ENCODE assay signal across 26 cellular contexts in genomic region chr18:68439672-68440071, GRCh38.
DNase-seq lines count a peak whose midpoint lies in the region; ATAC-seq, FAIRE-seq and TF ChIP-seq lines count a peak whose summit lies in the region.
"Had no signal": no experiment of that assay in that cellular context is flagged by ENCODE, and none has a peak within 500 bp of the region (broad histone marks: within the 10 kb centered on the region; RNA-seq: fewer than 3 reads in every experiment).

No MANE protein-coding gene starts in this region.

- H3K36me3 ChIP-seq in astrocyte (ENCODE audit: insufficient read depth, low read length) (no peaks in the 10 kb centered on the region), smooth muscle cell (ENCODE audit: low read depth) (no peaks in the 10 kb centered on the region)
- H3K36me3 ChIP-seq: esophagus muscularis mucosa, prostate gland, tibial artery had no signal

- H2AFZ ChIP-seq in astrocyte (ENCODE audit: low read depth, low read length), result peak overlapping the region; percentile 31
- peak overlapping the region; percentile 70 for H2AFZ ChIP-seq in smooth muscle cell (ENCODE audit: low read depth)

- H3K27me3 Mint-ChIP-seq in HFFc6 (ENCODE audit: insufficient read depth), result no peaks in the 10 kb centered on the region; the same call in 1 of the 2 replicates
- no peaks in the 10 kb centered on the region for H3K27me3 Mint-ChIP-seq in astrocyte (ENCODE audit: low read depth, unreplicated experiment)
- H3K27me3 Mint-ChIP-seq: activated naive CD8-positive, alpha-beta T cell; effector memory CD8-positive, alpha-beta T cell; T-helper 17 cell had no signal

- H3K27me3 ChIP-seq in astrocyte (ENCODE audit: insufficient read depth, low read length) (no peaks in the 10 kb centered on the region), smooth muscle cell (ENCODE audit: low read depth) (no peaks in the 10 kb centered on the region)
- H3K27me3 ChIP-seq: esophagus muscularis mucosa, tibial artery had no signal

- H3K9me3 Mint-ChIP-seq in HFFc6 (peaks cover 19% of the 10 kb centered on the region), astrocyte (ENCODE audit: unreplicated experiment) (peaks cover 12% of the 10 kb centered on the region)

- H3K27ac ChIP-seq in astrocyte (ENCODE audit: low read depth, low read length) (no peak overlapping the region), smooth muscle cell (ENCODE audit: low read depth) (peak overlapping the region; percentile 89)
- H3K27ac ChIP-seq: prostate gland, tibial artery had no signal

- FAIRE-seq in astrocyte (lab: Jason Lieb, UNC), result no peak
- FAIRE-seq: GM12891 had no signal

- H3K4me3 Mint-ChIP-seq in HFFc6 (peak overlapping the region; percentile 42; the same call in 1 of the 2 replicates), astrocyte (ENCODE audit: unreplicated experiment) (no peak overlapping the region)
- H3K4me3 Mint-ChIP-seq: activated naive CD8-positive, alpha-beta T cell; effector memory CD8-positive, alpha-beta T cell; neural crest cell; T-helper 17 cell had no signal

- no peak overlapping the region for H3K4me3 ChIP-seq in astrocyte (ENCODE audit: insufficient read depth, low read depth, low read length)
- no peak overlapping the region for H3K4me3 ChIP-seq in smooth muscle cell
- H3K4me3 ChIP-seq: esophagus muscularis mucosa, prostate gland, skin epidermis, tibial artery had no signal

- H3F3A ChIP-seq in smooth muscle cell (ENCODE audit: low read depth), result no peaks in the 10 kb centered on the region

- H3K4me2 ChIP-seq in astrocyte (ENCODE audit: low read length) (peak overlapping the region; percentile 17), smooth muscle cell (peak overlapping the region; percentile 55)

- H3K36me3 Mint-ChIP-seq in HFFc6 (ENCODE audit: low read depth), result peaks cover 41% of the 10 kb centered on the region
- H3K36me3 Mint-ChIP-seq in astrocyte (ENCODE audit: low read depth, unreplicated experiment), result no peaks in the 10 kb centered on the region
- H3K36me3 Mint-ChIP-seq: activated naive CD8-positive, alpha-beta T cell had no signal

- WGBS in smooth muscle cell (ENCODE audit: low lambda C conversion rate), result 78% methylated on average over 6 of the region's 6 CpGs

- H4K20me1 ChIP-seq in astrocyte (ENCODE audit: insufficient read depth, low read length), result no peaks in the 10 kb centered on the region
- H4K20me1 ChIP-seq in smooth muscle cell (ENCODE audit: low read depth), result no peaks in the 10 kb centered on the region

- H3K4me1 Mint-ChIP-seq in HFFc6 (ENCODE audit: low read depth), result peaks cover 60% of the 10 kb centered on the region
- H3K4me1 Mint-ChIP-seq in astrocyte (ENCODE audit: low read depth, unreplicated experiment), result peaks cover 18% of the 10 kb centered on the region
- H3K4me1 Mint-ChIP-seq: T-helper 17 cell had no signal

- DNase-seq in HFFc6 (no peak), astrocyte (ENCODE audit: low read depth) (no peak), left kidney (ENCODE audit: low read depth, low spot score) (peak; percentile 9), smooth muscle cell (lab: John Stamatoyannopoulos, UW; ENCODE audit: unreplicated experiment) (no peak), HCEC 1CT (no peak), activated gamma-delta T cell treated with Interleukin-2 at 50 U/mL for 16 hours (no peak)
- DNase-seq: activated CD4-positive, alpha-beta T cell treated with anti-CD3 and anti-CD28 coated beads, Interleukin-2, amount 50 U/mL, for 1 hour; AML-193; DND-41; effector memory CD8-positive, alpha-beta T cell; NCI-H1092; NCI-H1930; NCI-H446 treated with DMSO at 0.1 percent for 48 hours; NK-92 treated with Interleukin-12 subunit alpha and Interleukin-12 subunit beta, amount 100 ng/mL, for 24 hours; stimulated activated CD4-positive, alpha-beta T cell treated with anti-CD3 and anti-CD28 coated beads, Interleukin-4, amount 100 ng/mL, for 24 hours; stimulated activated naive CD8-positive, alpha-beta T cell treated with anti-CD3 and anti-CD28 coated beads, Interleukin-15, Interleukin-2, amounts not matched to agents 100 U/mL and 50 U/mL, for 24 hours; T-helper 17 cell; tibial artery had no signal

- H3K27ac Mint-ChIP-seq in HFFc6 (peak overlapping the region; percentile 85), astrocyte (ENCODE audit: unreplicated experiment) (peak overlapping the region; percentile 75)
- H3K27ac Mint-ChIP-seq: activated naive CD8-positive, alpha-beta T cell; effector memory CD8-positive, alpha-beta T cell; T-helper 17 cell had no signal

- H3K9ac ChIP-seq in astrocyte (ENCODE audit: low read length) (no peak overlapping the region), smooth muscle cell (ENCODE audit: low read depth) (peak overlapping the region; percentile 46)

- ATAC-seq in GM19463 (IDR thresholded peaks at IDR 0.05; ENCODE audit: unreplicated experiment), result no peak
- ATAC-seq: effector memory CD8-positive, alpha-beta T cell; Panc1; stimulated activated naive CD8-positive, alpha-beta T cell treated with anti-CD3 and anti-CD28 coated beads, Interleukin-15, Interleukin-2, amounts not matched to agents 100 U/mL and 50 U/mL, for 24 hours; T-helper 17 cell had no signal

- H3K79me2 ChIP-seq in astrocyte (ENCODE audit: insufficient read depth, low read length), result no peaks in the 10 kb centered on the region
- no peaks in the 10 kb centered on the region for H3K79me2 ChIP-seq in smooth muscle cell (ENCODE audit: low read depth)

- H3K4me1 ChIP-seq in astrocyte (ENCODE audit: insufficient read depth, low read length) (peaks cover 6% of the 10 kb centered on the region), smooth muscle cell (ENCODE audit: low read depth) (peaks cover 11% of the 10 kb centered on the region)
- H3K4me1 ChIP-seq: esophagus muscularis mucosa, prostate gland, tibial artery had no signal

- H3K9me3 ChIP-seq in astrocyte (ENCODE audit: insufficient read depth, low read depth, low read length), result no peaks in the 10 kb centered on the region
- H3K9me3 ChIP-seq in smooth muscle cell (replicated peaks; ENCODE audit: low read depth), result no peaks in the 10 kb centered on the region
- H3K9me3 ChIP-seq: esophagus muscularis mucosa, prostate gland, tibial artery had no signal

- no peak for TF ChIP-seq CTCF in HFFc6 (IDR thresholded peaks at IDR 0.05)
- TF ChIP-seq CTCF in astrocyte (IDR thresholded peaks at IDR 0.05; ENCODE audit: insufficient read depth, low read depth, low read length), result no peak
- TF ChIP-seq CTCF in smooth muscle cell (IDR thresholded peaks at IDR 0.05; ENCODE audit: borderline replicate concordance, insufficient read depth, poor library complexity, severe bottlenecking), result no peak
